22 cellular contexts compared by ENCODE assay signal in the genomic region with DNA sequence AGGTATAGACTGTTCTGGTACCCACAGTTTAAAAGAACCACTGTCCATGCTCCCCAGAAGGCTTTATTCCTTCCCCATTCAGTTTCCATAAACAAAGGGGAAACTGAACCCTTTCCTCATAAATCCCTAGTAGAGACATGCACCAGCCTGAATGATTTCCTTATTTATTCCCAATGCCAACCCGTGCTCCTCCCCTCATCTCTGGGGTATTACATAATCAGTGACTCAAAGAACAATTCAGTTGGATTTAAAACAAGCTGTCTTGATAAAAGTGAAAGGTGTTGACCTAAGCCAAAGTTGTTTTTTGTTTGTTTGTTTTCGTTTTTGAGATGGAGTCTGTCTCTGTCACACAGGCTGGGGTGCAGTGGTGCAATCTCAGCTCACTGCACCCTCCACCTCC.
DNase-seq lines count a peak whose midpoint lies in the region; ATAC-seq and TF ChIP-seq lines count a peak whose summit lies in the region.
"Had no signal": no experiment of that assay in that cellular context is flagged by ENCODE, and none has a peak within 500 bp of the region (broad histone marks: within the 10 kb centered on the region; RNA-seq: fewer than 3 reads in every experiment).

No MANE protein-coding gene starts in this region.

- TF ChIP-seq CTCF in NB4 (IDR thresholded peaks at IDR 0.05; ENCODE audit: low read depth, low read length) (no peak), RWPE1 (conservative IDR thresholded peaks at IDR 0.05; ENCODE audit: low read depth) (no peak), epithelial cell of esophagus (IDR thresholded peaks at IDR 0.05; ENCODE audit: insufficient read depth, low read depth, low read length, missing control alignments) (no peak), colonic mucosa (IDR thresholded peaks at IDR 0.05) (no peak)

- intact Hi-C loops in colonic mucosa (cut with DNase I), result no loop called here

- no peaks in the 10 kb centered on the region for H3K36me3 ChIP-seq in colonic mucosa
- H3K36me3 ChIP-seq: BE2C, BLaER1 had no signal

- DNase-seq in NB4 (ENCODE audit: low read depth) (peak; percentile 1), RWPE1 (ENCODE audit: low spot score) (peak; percentile 4), epithelial cell of esophagus (ENCODE audit: low read depth) (peak; percentile 72), colonic mucosa (no peak)
- DNase-seq: 8988T; ACHN; BE2C; C1 segment of cervical spinal cord; CD4-positive, alpha-beta memory T cell; CD4-positive, CD25-positive, alpha-beta regulatory T cell; CD8-positive, alpha-beta memory T cell; COR-L47; DMS 273 treated with DMSO at 0.1 percent for 48 hours; DMS153; DMS53; DMS79; DND-41; EL; GDM1 had no signal

- no peak overlapping the region for H3K4me3 ChIP-seq in NB4 (ENCODE audit: low read depth, low read length)
- no peak overlapping the region for H3K4me3 ChIP-seq in epithelial cell of esophagus (ENCODE audit: low read length)
- no peak overlapping the region for H3K4me3 ChIP-seq in colonic mucosa
- H3K4me3 ChIP-seq: BLaER1, GM12878 had no signal

- H3K9ac ChIP-seq in colonic mucosa (ENCODE audit: low read depth in 2 of 2, low read length in 2 of 2), result no peak overlapping the region
- H3K9ac ChIP-seq: BLaER1 had no signal

- H3K27me3 ChIP-seq in colonic mucosa, result no peaks in the 10 kb centered on the region
- H3K27me3 ChIP-seq: BE2C, BLaER1 had no signal

- TF ChIP-seq POLR2A in NB4 (IDR thresholded peaks at IDR 0.05; ENCODE audit: extremely low read depth, insufficient read length), result no peak

- POLR2A ChIA-PET in RWPE1 (lab: Yijun Ruan, JAX; ENCODE audit: low non-redundant PET), result no interaction called here

- H3K27ac ChIP-seq in RWPE1, result no peak overlapping the region
- no peak overlapping the region for H3K27ac ChIP-seq in colonic mucosa
- H3K27ac ChIP-seq: BLaER1 had no signal

- CTCF ChIA-PET in RWPE1 (lab: Yijun Ruan, JAX), result no interaction called here

- H3K9me3 ChIP-seq in colonic mucosa, result no peaks in the 10 kb centered on the region
- H3K9me3 ChIP-seq: BE2C, BLaER1 had no signal

- H3K4me1 ChIP-seq in colonic mucosa, result no peaks in the 10 kb centered on the region
- H3K4me1 ChIP-seq: BE2C, BLaER1 had no signal

- no peak for ATAC-seq in GM21515 (IDR thresholded peaks at IDR 0.05; ENCODE audit: unreplicated experiment)
- ATAC-seq: GM12878 had no signal
